In the genomic region with DNA sequence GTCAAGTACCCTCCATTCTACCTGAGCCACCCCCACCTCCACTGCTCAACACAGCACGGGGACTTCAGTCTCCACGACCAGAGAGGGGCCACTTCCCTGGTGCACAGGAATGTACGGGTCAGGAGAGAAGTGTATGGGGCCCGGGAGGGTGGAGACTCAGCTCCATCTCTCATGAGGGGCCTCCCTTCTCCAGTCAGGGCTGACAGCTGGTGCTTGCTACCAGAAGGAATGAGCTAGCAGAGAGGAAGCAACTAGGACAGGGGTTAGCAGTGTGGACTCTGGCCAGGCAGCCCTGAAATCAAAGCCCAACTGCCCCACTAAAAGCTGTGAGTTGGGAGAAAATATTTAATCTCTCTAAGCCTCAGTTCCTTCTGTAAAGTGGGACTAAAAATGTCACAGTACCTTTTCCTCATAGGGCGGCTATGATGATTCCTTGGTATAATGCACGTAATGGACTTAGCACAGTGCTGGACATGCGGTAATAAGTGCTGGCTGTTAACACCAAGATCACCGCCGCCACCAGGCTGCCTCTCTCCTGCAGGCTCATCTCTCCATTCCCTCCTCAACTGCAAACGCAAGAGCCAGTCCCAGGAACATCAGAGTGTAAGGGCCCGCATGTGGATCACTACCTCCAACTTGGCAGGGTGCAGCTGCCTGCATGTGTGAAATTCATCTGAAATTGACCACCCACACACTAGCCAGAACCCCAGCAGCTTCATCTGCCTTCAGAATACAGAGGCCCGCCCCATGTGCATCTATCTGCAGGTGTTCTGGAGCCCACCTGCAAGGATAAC, we compare ENCODE assay signal across 1 cellular context.
TF ChIP-seq lines count a peak whose summit lies in the region.

No MANE protein-coding gene starts in this region.

TF ChIP-seq in HepG2, 621 proteins besides CTCF, POLR2A, EP300 and RAD21 (continues in another document):
- TF ChIP-seq, protein P1, sequence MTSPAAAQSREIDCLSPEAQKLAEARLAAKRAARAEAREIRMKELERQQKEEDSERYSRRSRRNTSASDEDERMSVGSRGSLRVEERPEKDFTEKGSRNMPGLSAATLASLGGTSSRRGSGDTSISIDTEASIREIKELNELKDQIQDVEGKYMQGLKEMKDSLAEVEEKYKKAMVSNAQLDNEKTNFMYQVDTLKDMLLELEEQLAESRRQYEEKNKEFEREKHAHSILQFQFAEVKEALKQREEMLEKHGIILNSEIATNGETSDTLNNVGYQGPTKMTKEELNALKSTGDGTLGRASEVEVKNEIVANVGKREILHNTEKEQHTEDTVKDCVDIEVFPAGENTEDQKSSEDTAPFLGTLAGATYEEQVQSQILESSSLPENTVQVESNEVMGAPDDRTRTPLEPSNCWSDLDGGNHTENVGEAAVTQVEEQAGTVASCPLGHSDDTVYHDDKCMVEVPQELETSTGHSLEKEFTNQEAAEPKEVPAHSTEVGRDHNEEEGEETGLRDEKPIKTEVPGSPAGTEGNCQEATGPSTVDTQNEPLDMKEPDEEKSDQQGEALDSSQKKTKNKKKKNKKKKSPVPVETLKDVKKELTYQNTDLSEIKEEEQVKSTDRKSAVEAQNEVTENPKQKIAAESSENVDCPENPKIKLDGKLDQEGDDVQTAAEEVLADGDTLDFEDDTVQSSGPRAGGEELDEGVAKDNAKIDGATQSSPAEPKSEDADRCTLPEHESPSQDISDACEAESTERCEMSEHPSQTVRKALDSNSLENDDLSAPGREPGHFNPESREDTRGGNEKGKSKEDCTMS (CRISPR knock-in tag; conservative IDR thresholded peaks at IDR 0.05) = no peak
- TF ChIP-seq MATR3 (CRISPR knock-in tag; IDR thresholded peaks at IDR 0.05) (no peak), ZNF501 (CRISPR knock-in tag; IDR thresholded peaks at IDR 0.05) (0 out of 2 replicates have a peak, but pooled peaks have one; percentile 17), SALL1 (CRISPR knock-in tag; IDR thresholded peaks at IDR 0.05) (peak; percentile 52; the same call in 1 of the 2 replicates), ZNF430 (CRISPR knock-in tag; IDR thresholded peaks at IDR 0.05) (no peak), HDAC1 (CRISPR knock-in tag; IDR thresholded peaks at IDR 0.05) (0 out of 2 replicates have a peak, but pooled peaks have one; percentile 35), ZNF616 (CRISPR knock-in tag; IDR thresholded peaks at IDR 0.05; ENCODE audit: low read depth) (no peak), ZNF724P (CRISPR knock-in tag; IDR thresholded peaks at IDR 0.05; ENCODE audit: borderline replicate concordance) (0 out of 2 replicates have a peak, but pooled peaks have one; percentile 26), PHF8 (CRISPR knock-in tag; IDR thresholded peaks at IDR 0.05) (no peak), CEBPG (CRISPR knock-in tag; IDR thresholded peaks at IDR 0.05) (no peak), ZNF746 (CRISPR knock-in tag; IDR thresholded peaks at IDR 0.05) (no peak), DR1 (CRISPR knock-in tag; IDR thresholded peaks at IDR 0.05) (no peak), ZNF629 (CRISPR knock-in tag; conservative IDR thresholded peaks at IDR 0.05) (peak; percentile 90), NRL (CRISPR knock-in tag; IDR thresholded peaks at IDR 0.05; ENCODE audit: borderline replicate concordance) (no peak), HOXA3 (CRISPR knock-in tag; IDR thresholded peaks at IDR 0.05) (peak; percentile 12; the same call in 1 of the 2 replicates), STAG1 (CRISPR knock-in tag; IDR thresholded peaks at IDR 0.05) (no peak), CC2D1A (CRISPR knock-in tag; IDR thresholded peaks at IDR 0.05) (no peak), AHR (CRISPR knock-in tag; IDR thresholded peaks at IDR 0.05) (no peak), IRF2 (CRISPR knock-in tag; IDR thresholded peaks at IDR 0.05) (no peak; the same call in 1 of the 2 replicates), ZNF253 (CRISPR knock-in tag; IDR thresholded peaks at IDR 0.05; ENCODE audit: borderline replicate concordance) (no peak), XBP1 (CRISPR knock-in tag; IDR thresholded peaks at IDR 0.05) (no peak), ZNF232 (CRISPR knock-in tag; IDR thresholded peaks at IDR 0.05; ENCODE audit: borderline replicate concordance) (no peak), TEAD3 (CRISPR knock-in tag; optimal IDR thresholded peaks at IDR 0.05; ENCODE audit: borderline replicate concordance) (peak; percentile 27), HOXA9 (CRISPR knock-in tag; IDR thresholded peaks at IDR 0.05; ENCODE audit: borderline replicate concordance) (no peak), ZBTB8A (CRISPR knock-in tag; IDR thresholded peaks at IDR 0.05; ENCODE audit: borderline replicate concordance, low read depth) (no peak), ZNF891 (CRISPR knock-in tag; IDR thresholded peaks at IDR 0.05) (no peak), WIZ (CRISPR knock-in tag; IDR thresholded peaks at IDR 0.05) (0 out of 2 replicates have a peak, but pooled peaks have one; percentile 26), MEF2D (CRISPR knock-in tag; IDR thresholded peaks at IDR 0.05) (0 out of 2 replicates have a peak, but pooled peaks have one; percentile 20), MED1 (CRISPR knock-in tag; IDR thresholded peaks at IDR 0.05) (peak; percentile 48), ZNF484 (CRISPR knock-in tag; IDR thresholded peaks at IDR 0.05; ENCODE audit: borderline replicate concordance, low read depth) (no peak), ZNF468 (CRISPR knock-in tag; IDR thresholded peaks at IDR 0.05) (no peak), ELF1 (CRISPR knock-in tag; IDR thresholded peaks at IDR 0.05) (no peak; the same call in 1 of the 2 replicates), ZNF644 (CRISPR knock-in tag; IDR thresholded peaks at IDR 0.05; ENCODE audit: low read depth) (no peak), ZBTB38 (CRISPR knock-in tag; IDR thresholded peaks at IDR 0.05) (peak; percentile 68; the same call in 1 of the 2 replicates), RFX3 (CRISPR knock-in tag; IDR thresholded peaks at IDR 0.05) (no peak), KAT2B (IDR thresholded peaks at IDR 0.05; ENCODE audit: borderline replicate concordance, low read depth, low read length) (no peak)
- TF ChIP-seq, protein P2, sequence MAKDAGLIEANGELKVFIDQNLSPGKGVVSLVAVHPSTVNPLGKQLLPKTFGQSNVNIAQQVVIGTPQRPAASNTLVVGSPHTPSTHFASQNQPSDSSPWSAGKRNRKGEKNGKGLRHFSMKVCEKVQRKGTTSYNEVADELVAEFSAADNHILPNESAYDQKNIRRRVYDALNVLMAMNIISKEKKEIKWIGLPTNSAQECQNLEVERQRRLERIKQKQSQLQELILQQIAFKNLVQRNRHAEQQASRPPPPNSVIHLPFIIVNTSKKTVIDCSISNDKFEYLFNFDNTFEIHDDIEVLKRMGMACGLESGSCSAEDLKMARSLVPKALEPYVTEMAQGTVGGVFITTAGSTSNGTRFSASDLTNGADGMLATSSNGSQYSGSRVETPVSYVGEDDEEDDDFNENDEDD (CRISPR knock-in tag; IDR thresholded peaks at IDR 0.05; ENCODE audit: borderline replicate concordance) = no peak
- TF ChIP-seq, protein P3, sequence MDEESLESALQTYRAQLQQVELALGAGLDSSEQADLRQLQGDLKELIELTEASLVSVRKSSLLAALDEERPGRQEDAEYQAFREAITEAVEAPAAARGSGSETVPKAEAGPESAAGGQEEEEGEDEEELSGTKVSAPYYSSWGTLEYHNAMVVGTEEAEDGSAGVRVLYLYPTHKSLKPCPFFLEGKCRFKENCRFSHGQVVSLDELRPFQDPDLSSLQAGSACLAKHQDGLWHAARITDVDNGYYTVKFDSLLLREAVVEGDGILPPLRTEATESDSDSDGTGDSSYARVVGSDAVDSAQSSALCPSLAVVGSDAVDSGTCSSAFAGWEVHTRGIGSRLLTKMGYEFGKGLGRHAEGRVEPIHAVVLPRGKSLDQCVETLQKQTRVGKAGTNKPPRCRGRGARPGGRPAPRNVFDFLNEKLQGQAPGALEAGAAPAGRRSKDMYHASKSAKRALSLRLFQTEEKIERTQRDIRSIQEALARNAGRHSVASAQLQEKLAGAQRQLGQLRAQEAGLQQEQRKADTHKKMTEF (CRISPR knock-in tag; IDR thresholded peaks at IDR 0.05) = no peak
- TF ChIP-seq, protein P4, sequence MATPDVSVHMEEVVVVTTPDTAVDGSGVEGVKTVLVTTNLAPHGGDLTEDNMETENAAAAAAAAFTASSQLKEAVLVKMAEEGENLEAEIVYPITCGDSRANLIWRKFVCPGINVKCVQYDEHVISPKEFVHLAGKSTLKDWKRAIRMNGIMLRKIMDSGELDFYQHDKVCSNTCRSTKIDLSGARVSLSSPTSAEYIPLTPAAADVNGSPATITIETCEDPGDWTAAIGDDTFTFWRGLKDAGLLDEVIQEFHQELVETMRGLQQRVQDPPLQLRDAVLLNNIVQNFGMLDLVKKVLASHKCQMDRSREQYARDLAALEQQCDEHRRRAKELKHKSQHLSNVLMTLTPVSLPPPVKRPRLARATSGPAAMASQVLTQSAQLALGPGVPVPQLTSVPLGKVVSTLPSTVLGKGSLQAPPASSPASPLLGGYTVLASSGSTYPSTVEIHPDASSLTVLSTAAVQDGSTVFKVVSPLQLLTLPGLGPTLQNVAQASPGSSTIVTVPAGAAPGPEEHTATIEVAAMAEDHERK (CRISPR knock-in tag; IDR thresholded peaks at IDR 0.05; ENCODE audit: low read depth) = no peak
- TF ChIP-seq, protein P5, sequence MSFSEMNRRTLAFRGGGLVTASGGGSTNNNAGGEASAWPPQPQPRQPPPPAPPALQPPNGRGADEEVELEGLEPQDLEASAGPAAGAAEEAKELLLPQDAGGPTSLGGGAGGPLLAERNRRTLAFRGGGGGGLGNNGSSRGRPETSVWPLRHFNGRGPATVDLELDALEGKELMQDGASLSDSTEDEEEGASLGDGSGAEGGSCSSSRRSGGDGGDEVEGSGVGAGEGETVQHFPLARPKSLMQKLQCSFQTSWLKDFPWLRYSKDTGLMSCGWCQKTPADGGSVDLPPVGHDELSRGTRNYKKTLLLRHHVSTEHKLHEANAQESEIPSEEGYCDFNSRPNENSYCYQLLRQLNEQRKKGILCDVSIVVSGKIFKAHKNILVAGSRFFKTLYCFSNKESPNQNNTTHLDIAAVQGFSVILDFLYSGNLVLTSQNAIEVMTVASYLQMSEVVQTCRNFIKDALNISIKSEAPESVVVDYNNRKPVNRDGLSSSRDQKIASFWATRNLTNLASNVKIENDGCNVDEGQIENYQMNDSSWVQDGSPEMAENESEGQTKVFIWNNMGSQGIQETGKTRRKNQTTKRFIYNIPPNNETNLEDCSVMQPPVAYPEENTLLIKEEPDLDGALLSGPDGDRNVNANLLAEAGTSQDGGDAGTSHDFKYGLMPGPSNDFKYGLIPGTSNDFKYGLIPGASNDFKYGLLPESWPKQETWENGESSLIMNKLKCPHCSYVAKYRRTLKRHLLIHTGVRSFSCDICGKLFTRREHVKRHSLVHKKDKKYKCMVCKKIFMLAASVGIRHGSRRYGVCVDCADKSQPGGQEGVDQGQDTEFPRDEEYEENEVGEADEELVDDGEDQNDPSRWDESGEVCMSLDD (CRISPR knock-in tag; IDR thresholded peaks at IDR 0.05; ENCODE audit: borderline replicate concordance) = no peak
- TF ChIP-seq, protein P6, sequence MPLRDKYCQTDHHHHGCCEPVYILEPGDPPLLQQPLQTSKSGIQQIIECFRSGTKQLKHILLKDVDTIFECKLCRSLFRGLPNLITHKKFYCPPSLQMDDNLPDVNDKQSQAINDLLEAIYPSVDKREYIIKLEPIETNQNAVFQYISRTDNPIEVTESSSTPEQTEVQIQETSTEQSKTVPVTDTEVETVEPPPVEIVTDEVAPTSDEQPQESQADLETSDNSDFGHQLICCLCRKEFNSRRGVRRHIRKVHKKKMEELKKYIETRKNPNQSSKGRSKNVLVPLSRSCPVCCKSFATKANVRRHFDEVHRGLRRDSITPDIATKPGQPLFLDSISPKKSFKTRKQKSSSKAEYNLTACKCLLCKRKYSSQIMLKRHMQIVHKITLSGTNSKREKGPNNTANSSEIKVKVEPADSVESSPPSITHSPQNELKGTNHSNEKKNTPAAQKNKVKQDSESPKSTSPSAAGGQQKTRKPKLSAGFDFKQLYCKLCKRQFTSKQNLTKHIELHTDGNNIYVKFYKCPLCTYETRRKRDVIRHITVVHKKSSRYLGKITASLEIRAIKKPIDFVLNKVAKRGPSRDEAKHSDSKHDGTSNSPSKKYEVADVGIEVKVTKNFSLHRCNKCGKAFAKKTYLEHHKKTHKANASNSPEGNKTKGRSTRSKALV (CRISPR knock-in tag; IDR thresholded peaks at IDR 0.05) = no peak
- TF ChIP-seq, protein P7, sequence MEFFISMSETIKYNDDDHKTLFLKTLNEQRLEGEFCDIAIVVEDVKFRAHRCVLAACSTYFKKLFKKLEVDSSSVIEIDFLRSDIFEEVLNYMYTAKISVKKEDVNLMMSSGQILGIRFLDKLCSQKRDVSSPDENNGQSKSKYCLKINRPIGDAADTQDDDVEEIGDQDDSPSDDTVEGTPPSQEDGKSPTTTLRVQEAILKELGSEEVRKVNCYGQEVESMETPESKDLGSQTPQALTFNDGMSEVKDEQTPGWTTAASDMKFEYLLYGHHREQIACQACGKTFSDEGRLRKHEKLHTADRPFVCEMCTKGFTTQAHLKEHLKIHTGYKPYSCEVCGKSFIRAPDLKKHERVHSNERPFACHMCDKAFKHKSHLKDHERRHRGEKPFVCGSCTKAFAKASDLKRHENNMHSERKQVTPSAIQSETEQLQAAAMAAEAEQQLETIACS (CRISPR knock-in tag; IDR thresholded peaks at IDR 0.05) = no peak
- TF ChIP-seq, protein P8, sequence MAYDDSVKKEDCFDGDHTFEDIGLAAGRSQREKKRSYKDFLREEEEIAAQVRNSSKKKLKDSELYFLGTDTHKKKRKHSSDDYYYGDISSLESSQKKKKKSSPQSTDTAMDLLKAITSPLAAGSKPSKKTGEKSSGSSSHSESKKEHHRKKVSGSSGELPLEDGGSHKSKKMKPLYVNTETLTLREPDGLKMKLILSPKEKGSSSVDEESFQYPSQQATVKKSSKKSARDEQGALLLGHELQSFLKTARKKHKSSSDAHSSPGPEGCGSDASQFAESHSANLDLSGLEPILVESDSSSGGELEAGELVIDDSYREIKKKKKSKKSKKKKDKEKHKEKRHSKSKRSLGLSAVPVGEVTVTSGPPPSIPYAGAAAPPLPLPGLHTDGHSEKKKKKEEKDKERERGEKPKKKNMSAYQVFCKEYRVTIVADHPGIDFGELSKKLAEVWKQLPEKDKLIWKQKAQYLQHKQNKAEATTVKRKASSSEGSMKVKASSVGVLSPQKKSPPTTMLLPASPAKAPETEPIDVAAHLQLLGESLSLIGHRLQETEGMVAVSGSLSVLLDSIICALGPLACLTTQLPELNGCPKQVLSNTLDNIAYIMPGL (CRISPR knock-in tag; IDR thresholded peaks at IDR 0.05; ENCODE audit: borderline replicate concordance in 1 of 2, low read depth in 1 of 2) = 0 out of 4 replicates have a peak, but pooled peaks of 1 of the 2 experiments have one; percentile 14
- TF ChIP-seq, protein P9, sequence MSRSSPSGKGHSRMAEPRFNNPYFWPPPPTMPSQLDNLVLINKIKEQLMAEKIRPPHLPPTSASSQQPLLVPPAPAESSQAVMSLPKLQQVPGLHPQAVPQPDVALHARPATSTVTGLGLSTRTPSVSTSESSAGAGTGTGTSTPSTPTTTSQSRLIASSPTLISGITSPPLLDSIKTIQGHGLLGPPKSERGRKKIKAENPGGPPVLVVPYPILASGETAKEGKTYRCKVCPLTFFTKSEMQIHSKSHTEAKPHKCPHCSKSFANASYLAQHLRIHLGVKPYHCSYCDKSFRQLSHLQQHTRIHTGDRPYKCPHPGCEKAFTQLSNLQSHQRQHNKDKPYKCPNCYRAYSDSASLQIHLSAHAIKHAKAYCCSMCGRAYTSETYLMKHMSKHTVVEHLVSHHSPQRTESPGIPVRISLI (CRISPR knock-in tag; IDR thresholded peaks at IDR 0.05; ENCODE audit: borderline replicate concordance) = no peak
- TF ChIP-seq, protein P10, sequence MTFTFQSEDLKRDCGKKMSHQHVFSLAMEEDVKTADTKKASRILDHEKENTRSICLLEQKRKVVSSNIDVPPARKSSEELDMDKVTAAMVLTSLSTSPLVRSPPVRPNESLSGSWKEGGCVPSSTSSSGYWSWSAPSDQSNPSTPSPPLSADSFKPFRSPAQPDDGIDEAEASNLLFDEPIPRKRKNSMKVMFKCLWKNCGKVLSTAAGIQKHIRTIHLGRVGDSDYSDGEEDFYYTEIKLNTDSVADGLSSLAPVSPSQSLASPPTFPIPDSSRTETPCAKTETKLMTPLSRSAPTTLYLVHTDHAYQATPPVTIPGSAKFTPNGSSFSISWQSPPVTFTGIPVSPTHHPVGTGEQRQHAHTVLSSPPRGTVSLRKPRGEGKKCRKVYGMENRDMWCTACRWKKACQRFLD (CRISPR knock-in tag; IDR thresholded peaks at IDR 0.05; ENCODE audit: borderline replicate concordance) = no peak
